In the genomic region with DNA sequence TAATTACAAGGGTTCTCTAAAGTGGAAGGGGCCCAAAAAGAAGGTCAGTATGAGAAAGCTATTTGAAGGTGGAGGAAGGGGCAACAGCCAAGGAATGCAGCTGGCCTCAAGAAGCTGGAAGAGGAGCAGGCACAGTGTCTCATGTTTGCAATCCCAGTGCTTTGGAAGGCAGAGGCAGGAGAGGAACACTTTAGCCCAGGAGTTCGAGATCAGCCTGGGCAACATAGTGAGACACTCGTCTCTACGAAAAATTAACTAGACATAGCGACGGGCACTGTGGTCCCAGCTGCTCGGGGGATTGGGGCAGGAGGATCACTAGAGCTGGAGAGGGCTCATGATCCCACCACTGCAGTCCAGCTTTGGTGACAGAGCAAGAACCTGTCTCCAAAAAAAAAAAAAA, we compare ENCODE assay signal across 8 cellular contexts. TPM values are rescaled to one million over a fixed set of nuclear protein-coding genes. Genes with fewer than 3 reads are reported as not detected.
DNase-seq lines count a peak whose midpoint lies in the region; ATAC-seq and TF ChIP-seq lines count a peak whose summit lies in the region.

No MANE protein-coding gene starts in this region.

- H3K27me3 ChIP-seq in BLaER1 (peaks cover 21% of the 10 kb centered on the region), mammary epithelial cell (ENCODE audit: insufficient read depth, low read length) (no peaks in the 10 kb centered on the region)

- peaks cover 59% of the 10 kb centered on the region for H3K4me1 Mint-ChIP-seq in HFFc6 (ENCODE audit: low read depth)
- peaks cover 46% of the 10 kb centered on the region for H3K4me1 Mint-ChIP-seq in nephron progenitor cell

- no peak for ATAC-seq in HG03175 (IDR thresholded peaks at IDR 0.05; ENCODE audit: unreplicated experiment)
- ATAC-seq in GM21367 (IDR thresholded peaks at IDR 0.05; ENCODE audit: unreplicated experiment) = no peak

- CTCF ChIA-PET in mammary epithelial cell (lab: Charles Lee; ENCODE audit: low non-redundant PET) = no interaction called here

- intact Hi-C loops in mammary epithelial cell (cut with micrococcal nuclease) = no loop called here

- H4K20me1 ChIP-seq in BLaER1 (no peaks in the 10 kb centered on the region), mammary epithelial cell (ENCODE audit: insufficient read depth, low read length) (no peaks in the 10 kb centered on the region)

- 100% methylated on average over 6 of the region's 6 CpGs for WGBS in mammary epithelial cell (ENCODE audit: low coverage, missing lambda C conversion rate)

- dilution Hi-C loops in mammary epithelial cell (cut with HindIII; ENCODE audit: low sequenced_read_pairs) = no loop called here

- H3K4me2 ChIP-seq in BLaER1 (peak overlapping the region; percentile 87), mammary epithelial cell (ENCODE audit: insufficient read depth, low read depth, low read length) (peak overlapping the region; percentile 87)

- H3K4me3 ChIP-seq in BLaER1 (0 out of 2 replicates have a peak overlapping the region, but pooled peaks have one; percentile 81), mammary epithelial cell (replicated peaks in 1 of 3; ENCODE audit: insufficient read depth in 1 of 3, low read depth in 2 of 3, low read length in 3 of 3) (no peak overlapping the region)

- in situ Hi-C loops in mammary epithelial cell (cut with MboI; ENCODE audit: low sequenced_read_pairs in 2 of 2) (no loop called here), GM13977 (cut with MboI; ENCODE audit: low pct_unique_long_range_greater_than_20kb, low sequenced_read_pairs, unreplicated experiment) (no loop called here)

- TF ChIP-seq CTCF in HFFc6 (IDR thresholded peaks at IDR 0.05) (no peak), mammary epithelial cell (conservative IDR thresholded peaks at IDR 0.05 in 1 of 2, IDR thresholded peaks at IDR 0.05 in 1 of 2; ENCODE audit: extremely low read depth in 1 of 2, insufficient read depth in 1 of 2, low read depth in 1 of 2, low read length in 2 of 2) (no peak), nephron progenitor cell (IDR thresholded peaks at IDR 0.05) (no peak), GM13977 (IDR thresholded peaks at IDR 0.05; ENCODE audit: extremely low read depth, insufficient read depth, missing control alignments) (no peak)

- no peak overlapping the region for H3K9ac ChIP-seq in BLaER1
- H3K9ac ChIP-seq in mammary epithelial cell (ENCODE audit: insufficient read depth, low read length) = no peak overlapping the region

- H3K4me3 Mint-ChIP-seq in HFFc6 (peak overlapping the region; percentile 91), nephron progenitor cell (peak overlapping the region; percentile 92)

- H3K36me3 ChIP-seq in BLaER1 = no peaks in the 10 kb centered on the region; the same call in 1 of the 2 replicates
- H3K36me3 ChIP-seq in mammary epithelial cell (ENCODE audit: insufficient read depth, low read length) = no peaks in the 10 kb centered on the region

- H3K27ac Mint-ChIP-seq in HFFc6 = peak overlapping the region; percentile 94; the same call in 1 of the 2 replicates
- H3K27ac Mint-ChIP-seq in nephron progenitor cell = no peak overlapping the region

- peak overlapping the region; percentile 89 for H2AFZ ChIP-seq in mammary epithelial cell (ENCODE audit: low read depth, low read length)

- BruUV-seq in mammary epithelial cell (replicated peaks; lab: Mats Ljungman, UMichigan) = no TSS peak

- H3K27ac ChIP-seq in BLaER1 (no peak overlapping the region), mammary epithelial cell (ENCODE audit: insufficient read depth, low read depth, low read length) (no peak overlapping the region)

- peaks cover 5% of the 10 kb centered on the region; the same call in 1 of the 2 replicates for H3K36me3 Mint-ChIP-seq in HFFc6 (ENCODE audit: low read depth)
- peaks cover 2% of the 10 kb centered on the region for H3K36me3 Mint-ChIP-seq in nephron progenitor cell (ENCODE audit: low read depth)

- peaks cover 3% of the 10 kb centered on the region for H3K79me2 ChIP-seq in mammary epithelial cell (ENCODE audit: insufficient read depth, low read length)

- H3K4me1 ChIP-seq in BLaER1 (peaks cover 20% of the 10 kb centered on the region), mammary epithelial cell (ENCODE audit: insufficient read depth, low read length) (peaks cover 21% of the 10 kb centered on the region)

- no peak for DNase-seq in HFFc6
- DNase-seq in mammary epithelial cell = no peak
- DNase-seq in nephron progenitor cell = no peak
- DNase-seq in NCI-H1694 treated with DMSO at 0.1 percent for 48 hours (lab: John Stamatoyannopoulos, UW) = no peak
- DNase-seq in GM13977 (ENCODE audit: low spot score) = no peak

- H3K9me3 ChIP-seq in BLaER1 (no peaks in the 10 kb centered on the region), mammary epithelial cell (replicated peaks; ENCODE audit: insufficient read depth, low read length) (no peaks in the 10 kb centered on the region)

- H3K9me3 Mint-ChIP-seq in HFFc6 (no peaks in the 10 kb centered on the region), nephron progenitor cell (peaks cover 5% of the 10 kb centered on the region)

- peaks cover 2% of the 10 kb centered on the region; the same call in 1 of the 2 replicates for H3K27me3 Mint-ChIP-seq in HFFc6 (ENCODE audit: insufficient read depth)
- peaks cover 4% of the 10 kb centered on the region for H3K27me3 Mint-ChIP-seq in nephron progenitor cell (ENCODE audit: low read depth, poor library complexity)

RNA-seq across cellular contexts. Expression of a gene that starts 0.7 kb away (rescaled TPM):
- total RNA-seq in HFFc6 (2021; fragmentation: NEBNext Ultra II Directional; extraction: Animal tissue kit (Norgen Biotek cat#: 25700)) = 1 to 10 TPM; 5.0 to 9.9 (median 7.8) TPM
- total RNA-seq in mammary epithelial cell = 1 to 10 TPM; 7.3 to 9.1 TPM
- polyA plus RNA-seq in mammary epithelial cell = 5.7 TPM
- polyA minus RNA-seq in mammary epithelial cell = 4.9 TPM

RNA-seq across cellular contexts. Expression of a gene that starts 31.2 kb away (rescaled TPM):
- total RNA-seq in HFFc6 (2021; fragmentation: NEBNext Ultra II Directional; extraction: Animal tissue kit (Norgen Biotek cat#: 25700)) = not detected
- total RNA-seq in mammary epithelial cell = under 1 TPM; 0.26 to 0.33 TPM
- polyA plus RNA-seq in mammary epithelial cell = 0.05 TPM
- not detected for polyA minus RNA-seq in mammary epithelial cell
